Comparison of ENCODE assay signal across 2 cellular contexts in the genomic region with DNA sequence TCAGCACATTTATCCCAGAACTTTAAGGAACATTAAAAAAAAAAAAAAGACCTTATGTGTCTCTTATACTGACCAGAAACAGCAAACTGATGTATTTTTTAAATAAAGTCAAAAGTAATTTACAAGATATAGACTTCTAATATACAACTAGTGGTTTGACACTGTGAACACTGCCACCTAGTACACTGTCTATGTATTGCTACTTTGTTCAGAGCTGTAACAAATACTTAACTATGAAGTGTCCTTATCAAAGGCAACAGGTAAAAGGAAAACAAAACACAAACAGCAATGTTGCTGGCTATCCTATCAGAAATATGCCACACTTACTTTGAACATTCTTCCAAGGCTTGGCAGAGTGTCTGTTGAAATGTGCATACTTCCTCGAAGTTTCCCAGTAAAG.
TF ChIP-seq lines count a peak whose summit lies in the region.

No MANE protein-coding gene starts in this region.

TF ChIP-seq in SK-N-SH treated with all-trans-retinoic acid at 6 μM for 48 hours, 23 proteins besides CTCF, POLR2A, EP300 and RAD21 (continued from another document):
- TF ChIP-seq, protein P1, sequence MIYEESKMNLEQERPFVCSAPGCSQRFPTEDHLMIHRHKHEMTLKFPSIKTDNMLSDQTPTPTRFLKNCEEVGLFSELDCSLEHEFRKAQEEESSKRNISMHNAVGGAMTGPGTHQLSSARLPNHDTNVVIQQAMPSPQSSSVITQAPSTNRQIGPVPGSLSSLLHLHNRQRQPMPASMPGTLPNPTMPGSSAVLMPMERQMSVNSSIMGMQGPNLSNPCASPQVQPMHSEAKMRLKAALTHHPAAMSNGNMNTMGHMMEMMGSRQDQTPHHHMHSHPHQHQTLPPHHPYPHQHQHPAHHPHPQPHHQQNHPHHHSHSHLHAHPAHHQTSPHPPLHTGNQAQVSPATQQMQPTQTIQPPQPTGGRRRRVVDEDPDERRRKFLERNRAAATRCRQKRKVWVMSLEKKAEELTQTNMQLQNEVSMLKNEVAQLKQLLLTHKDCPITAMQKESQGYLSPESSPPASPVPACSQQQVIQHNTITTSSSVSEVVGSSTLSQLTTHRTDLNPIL (CRISPR knock-in tag; IDR thresholded peaks at IDR 0.05; ENCODE audit: low read depth) = no peak
- TF ChIP-seq RARB (CRISPR knock-in tag; IDR thresholded peaks at IDR 0.05) (no peak), OSR1 (CRISPR knock-in tag; IDR thresholded peaks at IDR 0.05) (no peak), PPARA (CRISPR knock-in tag; IDR thresholded peaks at IDR 0.05; ENCODE audit: borderline replicate concordance) (no peak), SNAI2 (CRISPR knock-in tag; IDR thresholded peaks at IDR 0.05) (no peak), ZNF565 (CRISPR knock-in tag; conservative IDR thresholded peaks at IDR 0.05; ENCODE audit: low read depth) (no peak), TOX (CRISPR knock-in tag; IDR thresholded peaks at IDR 0.05; ENCODE audit: borderline replicate concordance) (no peak), ARNTL (CRISPR knock-in tag; IDR thresholded peaks at IDR 0.05; ENCODE audit: borderline replicate concordance, low read depth) (no peak), BACH2 (CRISPR knock-in tag; IDR thresholded peaks at IDR 0.05; ENCODE audit: borderline replicate concordance) (no peak)
- TF ChIP-seq, protein P2, sequence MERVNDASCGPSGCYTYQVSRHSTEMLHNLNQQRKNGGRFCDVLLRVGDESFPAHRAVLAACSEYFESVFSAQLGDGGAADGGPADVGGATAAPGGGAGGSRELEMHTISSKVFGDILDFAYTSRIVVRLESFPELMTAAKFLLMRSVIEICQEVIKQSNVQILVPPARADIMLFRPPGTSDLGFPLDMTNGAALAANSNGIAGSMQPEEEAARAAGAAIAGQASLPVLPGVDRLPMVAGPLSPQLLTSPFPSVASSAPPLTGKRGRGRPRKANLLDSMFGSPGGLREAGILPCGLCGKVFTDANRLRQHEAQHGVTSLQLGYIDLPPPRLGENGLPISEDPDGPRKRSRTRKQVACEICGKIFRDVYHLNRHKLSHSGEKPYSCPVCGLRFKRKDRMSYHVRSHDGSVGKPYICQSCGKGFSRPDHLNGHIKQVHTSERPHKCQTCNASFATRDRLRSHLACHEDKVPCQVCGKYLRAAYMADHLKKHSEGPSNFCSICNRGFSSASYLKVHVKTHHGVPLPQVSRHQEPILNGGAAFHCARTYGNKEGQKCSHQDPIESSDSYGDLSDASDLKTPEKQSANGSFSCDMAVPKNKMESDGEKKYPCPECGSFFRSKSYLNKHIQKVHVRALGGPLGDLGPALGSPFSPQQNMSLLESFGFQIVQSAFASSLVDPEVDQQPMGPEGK (CRISPR knock-in tag; IDR thresholded peaks at IDR 0.05; ENCODE audit: borderline replicate concordance) = no peak
TF ChIP-seq in SK-N-SH treated with all-trans-retinoic acid at 6 μM for 48 hours: peak in this region for 0.

TF ChIP-seq in GM23338, 12 proteins besides CTCF, POLR2A, EP300 and RAD21 (continued from another document):
- TF ChIP-seq, protein P3, sequence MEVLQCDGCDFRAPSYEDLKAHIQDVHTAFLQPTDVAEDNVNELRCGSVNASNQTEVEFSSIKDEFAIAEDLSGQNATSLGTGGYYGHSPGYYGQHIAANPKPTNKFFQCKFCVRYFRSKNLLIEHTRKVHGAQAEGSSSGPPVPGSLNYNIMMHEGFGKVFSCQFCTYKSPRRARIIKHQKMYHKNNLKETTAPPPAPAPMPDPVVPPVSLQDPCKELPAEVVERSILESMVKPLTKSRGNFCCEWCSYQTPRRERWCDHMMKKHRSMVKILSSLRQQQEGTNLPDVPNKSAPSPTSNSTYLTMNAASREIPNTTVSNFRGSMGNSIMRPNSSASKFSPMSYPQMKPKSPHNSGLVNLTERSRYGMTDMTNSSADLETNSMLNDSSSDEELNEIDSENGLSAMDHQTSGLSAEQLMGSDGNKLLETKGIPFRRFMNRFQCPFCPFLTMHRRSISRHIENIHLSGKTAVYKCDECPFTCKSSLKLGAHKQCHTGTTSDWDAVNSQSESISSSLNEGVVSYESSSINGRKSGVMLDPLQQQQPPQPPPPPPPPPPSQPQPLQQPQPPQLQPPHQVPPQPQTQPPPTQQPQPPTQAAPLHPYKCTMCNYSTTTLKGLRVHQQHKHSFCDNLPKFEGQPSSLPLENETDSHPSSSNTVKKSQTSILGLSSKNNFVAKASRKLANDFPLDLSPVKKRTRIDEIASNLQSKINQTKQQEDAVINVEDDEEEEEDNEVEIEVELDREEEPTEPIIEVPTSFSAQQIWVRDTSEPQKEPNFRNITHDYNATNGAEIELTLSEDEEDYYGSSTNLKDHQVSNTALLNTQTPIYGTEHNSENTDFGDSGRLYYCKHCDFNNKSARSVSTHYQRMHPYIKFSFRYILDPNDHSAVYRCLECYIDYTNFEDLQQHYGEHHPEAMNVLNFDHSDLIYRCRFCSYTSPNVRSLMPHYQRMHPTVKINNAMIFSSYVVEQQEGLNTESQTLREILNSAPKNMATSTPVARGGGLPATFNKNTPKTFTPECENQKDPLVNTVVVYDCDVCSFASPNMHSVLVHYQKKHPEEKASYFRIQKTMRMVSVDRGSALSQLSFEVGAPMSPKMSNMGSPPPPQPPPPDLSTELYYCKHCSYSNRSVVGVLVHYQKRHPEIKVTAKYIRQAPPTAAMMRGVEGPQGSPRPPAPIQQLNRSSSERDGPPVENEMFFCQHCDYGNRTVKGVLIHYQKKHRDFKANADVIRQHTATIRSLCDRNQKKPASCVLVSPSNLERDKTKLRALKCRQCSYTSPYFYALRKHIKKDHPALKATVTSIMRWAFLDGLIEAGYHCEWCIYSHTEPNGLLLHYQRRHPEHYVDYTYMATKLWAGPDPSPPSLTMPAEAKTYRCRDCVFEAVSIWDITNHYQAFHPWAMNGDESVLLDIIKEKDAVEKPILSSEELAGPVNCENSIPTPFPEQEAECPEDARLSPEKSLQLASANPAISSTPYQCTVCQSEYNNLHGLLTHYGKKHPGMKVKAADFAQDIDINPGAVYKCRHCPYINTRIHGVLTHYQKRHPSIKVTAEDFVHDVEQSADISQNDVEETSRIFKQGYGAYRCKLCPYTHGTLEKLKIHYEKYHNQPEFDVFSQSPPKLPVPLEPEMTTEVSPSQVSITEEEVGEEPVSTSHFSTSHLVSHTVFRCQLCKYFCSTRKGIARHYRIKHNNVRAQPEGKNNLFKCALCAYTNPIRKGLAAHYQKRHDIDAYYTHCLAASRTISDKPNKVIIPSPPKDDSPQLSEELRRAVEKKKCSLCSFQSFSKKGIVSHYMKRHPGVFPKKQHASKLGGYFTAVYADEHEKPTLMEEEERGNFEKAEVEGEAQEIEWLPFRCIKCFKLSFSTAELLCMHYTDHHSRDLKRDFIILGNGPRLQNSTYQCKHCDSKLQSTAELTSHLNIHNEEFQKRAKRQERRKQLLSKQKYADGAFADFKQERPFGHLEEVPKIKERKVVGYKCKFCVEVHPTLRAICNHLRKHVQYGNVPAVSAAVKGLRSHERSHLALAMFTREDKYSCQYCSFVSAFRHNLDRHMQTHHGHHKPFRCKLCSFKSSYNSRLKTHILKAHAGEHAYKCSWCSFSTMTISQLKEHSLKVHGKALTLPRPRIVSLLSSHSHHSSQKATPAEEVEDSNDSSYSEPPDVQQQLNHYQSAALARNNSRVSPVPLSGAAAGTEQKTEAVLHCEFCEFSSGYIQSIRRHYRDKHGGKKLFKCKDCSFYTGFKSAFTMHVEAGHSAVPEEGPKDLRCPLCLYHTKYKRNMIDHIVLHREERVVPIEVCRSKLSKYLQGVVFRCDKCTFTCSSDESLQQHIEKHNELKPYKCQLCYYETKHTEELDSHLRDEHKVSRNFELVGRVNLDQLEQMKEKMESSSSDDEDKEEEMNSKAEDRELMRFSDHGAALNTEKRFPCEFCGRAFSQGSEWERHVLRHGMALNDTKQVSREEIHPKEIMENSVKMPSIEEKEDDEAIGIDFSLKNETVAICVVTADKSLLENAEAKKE (CRISPR knock-in tag; IDR thresholded peaks at IDR 0.05) = no peak
- TF ChIP-seq EZH2phosphoT487 (IDR thresholded peaks at IDR 0.05; ENCODE audit: unreplicated experiment) (no peak), NANOG (IDR thresholded peaks at IDR 0.05; ENCODE audit: borderline replicate concordance) (no peak), CREB1 (CRISPR knock-in tag; IDR thresholded peaks at IDR 0.05; ENCODE audit: low read depth) (no peak), STAT1 (IDR thresholded peaks at IDR 0.05; ENCODE audit: unreplicated experiment) (no peak), ZNF331 (CRISPR knock-in tag; IDR thresholded peaks at IDR 0.05; ENCODE audit: low read depth) (no peak)
- TF ChIP-seq, protein P4, sequence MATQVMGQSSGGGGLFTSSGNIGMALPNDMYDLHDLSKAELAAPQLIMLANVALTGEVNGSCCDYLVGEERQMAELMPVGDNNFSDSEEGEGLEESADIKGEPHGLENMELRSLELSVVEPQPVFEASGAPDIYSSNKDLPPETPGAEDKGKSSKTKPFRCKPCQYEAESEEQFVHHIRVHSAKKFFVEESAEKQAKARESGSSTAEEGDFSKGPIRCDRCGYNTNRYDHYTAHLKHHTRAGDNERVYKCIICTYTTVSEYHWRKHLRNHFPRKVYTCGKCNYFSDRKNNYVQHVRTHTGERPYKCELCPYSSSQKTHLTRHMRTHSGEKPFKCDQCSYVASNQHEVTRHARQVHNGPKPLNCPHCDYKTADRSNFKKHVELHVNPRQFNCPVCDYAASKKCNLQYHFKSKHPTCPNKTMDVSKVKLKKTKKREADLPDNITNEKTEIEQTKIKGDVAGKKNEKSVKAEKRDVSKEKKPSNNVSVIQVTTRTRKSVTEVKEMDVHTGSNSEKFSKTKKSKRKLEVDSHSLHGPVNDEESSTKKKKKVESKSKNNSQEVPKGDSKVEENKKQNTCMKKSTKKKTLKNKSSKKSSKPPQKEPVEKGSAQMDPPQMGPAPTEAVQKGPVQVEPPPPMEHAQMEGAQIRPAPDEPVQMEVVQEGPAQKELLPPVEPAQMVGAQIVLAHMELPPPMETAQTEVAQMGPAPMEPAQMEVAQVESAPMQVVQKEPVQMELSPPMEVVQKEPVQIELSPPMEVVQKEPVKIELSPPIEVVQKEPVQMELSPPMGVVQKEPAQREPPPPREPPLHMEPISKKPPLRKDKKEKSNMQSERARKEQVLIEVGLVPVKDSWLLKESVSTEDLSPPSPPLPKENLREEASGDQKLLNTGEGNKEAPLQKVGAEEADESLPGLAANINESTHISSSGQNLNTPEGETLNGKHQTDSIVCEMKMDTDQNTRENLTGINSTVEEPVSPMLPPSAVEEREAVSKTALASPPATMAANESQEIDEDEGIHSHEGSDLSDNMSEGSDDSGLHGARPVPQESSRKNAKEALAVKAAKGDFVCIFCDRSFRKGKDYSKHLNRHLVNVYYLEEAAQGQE (IDR thresholded peaks at IDR 0.05; ENCODE audit: unreplicated experiment) = no peak
- TF ChIP-seq, protein P5, sequence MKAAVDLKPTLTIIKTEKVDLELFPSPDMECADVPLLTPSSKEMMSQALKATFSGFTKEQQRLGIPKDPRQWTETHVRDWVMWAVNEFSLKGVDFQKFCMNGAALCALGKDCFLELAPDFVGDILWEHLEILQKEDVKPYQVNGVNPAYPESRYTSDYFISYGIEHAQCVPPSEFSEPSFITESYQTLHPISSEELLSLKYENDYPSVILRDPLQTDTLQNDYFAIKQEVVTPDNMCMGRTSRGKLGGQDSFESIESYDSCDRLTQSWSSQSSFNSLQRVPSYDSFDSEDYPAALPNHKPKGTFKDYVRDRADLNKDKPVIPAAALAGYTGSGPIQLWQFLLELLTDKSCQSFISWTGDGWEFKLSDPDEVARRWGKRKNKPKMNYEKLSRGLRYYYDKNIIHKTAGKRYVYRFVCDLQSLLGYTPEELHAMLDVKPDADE (IDR thresholded peaks at IDR 0.05) = no peak
